In genomic region chr11:60939828-60940227, GRCh38 we compare ENCODE assay signal across 16 cellular contexts. TPM values are rescaled to one million over a fixed set of nuclear protein-coding genes. Genes with fewer than 3 reads are reported as not detected.
DNase-seq lines count a peak whose midpoint lies in the region; ATAC-seq and TF ChIP-seq lines count a peak whose summit lies in the region.
"Had no signal": no experiment of that assay in that cellular context is flagged by ENCODE, and none has a peak within 500 bp of the region (broad histone marks: within the 10 kb centered on the region; RNA-seq: fewer than 3 reads in every experiment).

No MANE protein-coding gene starts in this region.

- H3K4me1 ChIP-seq in IMR-90 (ENCODE audit: control insufficient read depth, insufficient read depth, low read length) (peaks cover 4% of the 10 kb centered on the region; the same call in 1 of the 2 replicates), body of pancreas (peaks cover 16% of the 10 kb centered on the region), mesenchymal stem cell (ENCODE audit: control insufficient read depth, insufficient read depth, low read depth, low read length) (peaks cover 2% of the 10 kb centered on the region)
- H3K4me1 ChIP-seq: SJSA1 had no signal

- BruUV-seq in IMR-90 (replicated peaks; lab: Mats Ljungman, UMichigan), result no TSS peak

- H2BK120ac ChIP-seq in IMR-90 (ENCODE audit: low read depth, low read length), result no peak overlapping the region
- no peak overlapping the region for H2BK120ac ChIP-seq in mesenchymal stem cell (ENCODE audit: low read depth, low read length)

- no peak overlapping the region for H4K91ac ChIP-seq in IMR-90 (ENCODE audit: insufficient read depth, low read depth, low read length)
- no peak overlapping the region for H4K91ac ChIP-seq in mesenchymal stem cell (ENCODE audit: low read length)

- ATAC-seq in IMR-90 (ENCODE audit: low read depth) (no peak), body of pancreas (peak; percentile 31), HG02981 (IDR thresholded peaks at IDR 0.05; ENCODE audit: unreplicated experiment) (no peak)
- ATAC-seq: activated CD8-positive, alpha-beta memory T cell treated with anti-CD3 and anti-CD28 coated beads, Interleukin-2, amount 10 ng/mL, durations not matched to agents 7 days and 5 days; naive thymus-derived CD8-positive, alpha-beta T cell had no signal

- H3K9me1 ChIP-seq in IMR-90 (ENCODE audit: insufficient read depth, low read length), result 0 out of 2 replicates have a peak, but pooled peaks cover 3% of the 10 kb centered on the region

- H3K18ac ChIP-seq in IMR-90 (ENCODE audit: low read depth, low read length), result no peak overlapping the region
- H3K18ac ChIP-seq in mesenchymal stem cell (ENCODE audit: low read depth in 1 of 2, low read length in 2 of 2), result no peak overlapping the region

- no peak overlapping the region for H2AK9ac ChIP-seq in IMR-90 (replicated peaks; ENCODE audit: low read depth, low read length, poor library complexity)

- WGBS in IMR-90 (ENCODE audit: extremely low coverage in 2 of 2, insufficient read length in 1 of 2), 2 experiments, result no CpG with 5 or more reads among the region's 2 CpGs
- 40 to 57% methylated on average over 2 of the region's 2 CpGs for WGBS in body of pancreas, 2 donors
- WGBS in mesenchymal stem cell, result 80% methylated on average over 2 of the region's 2 CpGs

- DNase-seq in IMR-90, result peak; percentile 32
- no peak for DNase-seq in body of pancreas
- peak; percentile 39 for DNase-seq in mesenchymal stem cell
- no peak for DNase-seq in COR-L47 (lab: John Stamatoyannopoulos, UW)
- no peak for DNase-seq in activated CD4-positive, CD25-positive, alpha-beta regulatory T cell treated with anti-CD3 and anti-CD28 coated beads, Interleukin-2, amount 50 U/mL, for 72 hours
- DNase-seq: activated CD4-positive, CD25-positive, alpha-beta regulatory T cell; activated CD8-positive, alpha-beta memory T cell treated with anti-CD3 and anti-CD28 coated beads, Interleukin-2, amount 10 ng/mL, durations not matched to agents 7 days and 5 days; activated gamma-delta T cell treated with Interleukin-2 at 50 U/mL for 16 hours; Karpas-422; naive thymus-derived CD8-positive, alpha-beta T cell; NCI-H1105; stimulated activated CD4-positive, alpha-beta T cell treated with anti-CD3 and anti-CD28 coated beads, Interleukin-4, amount 100 ng/mL, for 1 hour had no signal

- H4K5ac ChIP-seq in IMR-90 (ENCODE audit: low read depth, low read length), result no peak overlapping the region

- H3K4me3 ChIP-seq in IMR-90 (ENCODE audit: insufficient read depth, low read depth, low read length) (no peak overlapping the region), body of pancreas (no peak overlapping the region), mesenchymal stem cell (ENCODE audit: insufficient read depth in 1 of 2, low read depth in 1 of 2, low read length in 2 of 2) (no peak overlapping the region)
- H3K4me3 ChIP-seq: SJSA1 had no signal

- H2BK5ac ChIP-seq in IMR-90 (ENCODE audit: low read depth, low read length, poor library complexity, severe bottlenecking), result no peak overlapping the region
- no peak overlapping the region for H2BK5ac ChIP-seq in mesenchymal stem cell (ENCODE audit: low read depth, low read length, poor library complexity, severe bottlenecking)

- no peaks in the 10 kb centered on the region for H4K20me1 ChIP-seq in IMR-90 (ENCODE audit: insufficient read depth, low read length)

- no peak overlapping the region for H2BK12ac ChIP-seq in mesenchymal stem cell (ENCODE audit: low read length in 2 of 2)

- H2BK15ac ChIP-seq in IMR-90 (ENCODE audit: low read depth, low read length) (no peak overlapping the region), mesenchymal stem cell (ENCODE audit: low read depth, poor library complexity, severe bottlenecking) (no peak overlapping the region)

- H3K9me3 ChIP-seq in IMR-90 (ENCODE audit: control insufficient read depth, insufficient read depth, low read length), result no peaks in the 10 kb centered on the region
- H3K9me3 ChIP-seq in body of pancreas, result no peaks in the 10 kb centered on the region
- H3K9me3 ChIP-seq in mesenchymal stem cell (ENCODE audit: control insufficient read depth, low read length), result no peaks in the 10 kb centered on the region
- H3K9me3 ChIP-seq: SJSA1 had no signal

- H3K79me1 ChIP-seq in IMR-90 (ENCODE audit: low read depth in 1 of 2, low read length in 2 of 2), result no peaks in the 10 kb centered on the region
- no peaks in the 10 kb centered on the region for H3K79me1 ChIP-seq in mesenchymal stem cell (replicated peaks; ENCODE audit: low read length, poor library complexity, severe bottlenecking)

- H3K23ac ChIP-seq in IMR-90 (ENCODE audit: low read depth, low read length) (no peak overlapping the region), mesenchymal stem cell (ENCODE audit: low read length in 2 of 2) (no peak overlapping the region)

- no peak overlapping the region for H3K56ac ChIP-seq in IMR-90 (ENCODE audit: extremely low read depth, insufficient read depth, low read length)

- H3K14ac ChIP-seq in IMR-90 (replicated peaks; ENCODE audit: low read depth, low read length) (no peak overlapping the region), mesenchymal stem cell (ENCODE audit: low read length in 2 of 2) (no peak overlapping the region)

- TF ChIP-seq CTCF in IMR-90 (conservative IDR thresholded peaks at IDR 0.05; ENCODE audit: low read depth, low read length), result no peak
- TF ChIP-seq CTCF in body of pancreas (IDR thresholded peaks at IDR 0.05), result no peak

- intact Hi-C loops in IMR-90 (cut with micrococcal nuclease), result no loop called here
- intact Hi-C loops in body of pancreas (cut with DNase I), result no loop called here

- POLR2A ChIA-PET in IMR-90 (lab: Charles Lee; ENCODE audit: unreplicated experiment), result no interaction called here

- H3K4me2 ChIP-seq in IMR-90 (ENCODE audit: low read depth, low read length) (no peak overlapping the region), mesenchymal stem cell (ENCODE audit: low read length, poor library complexity, severe bottlenecking) (no peak overlapping the region)

- TF ChIP-seq RAD21 in IMR-90 (IDR thresholded peaks at IDR 0.05; ENCODE audit: low read length), result no peak

- H3K27me3 ChIP-seq in IMR-90 (ENCODE audit: control insufficient read depth, insufficient read depth, low read length) (no peaks in the 10 kb centered on the region), body of pancreas (no peaks in the 10 kb centered on the region), mesenchymal stem cell (ENCODE audit: control insufficient read depth in 1 of 2, insufficient read depth in 1 of 2, low read length in 2 of 2) (no peaks in the 10 kb centered on the region)
- H3K27me3 ChIP-seq: SJSA1 had no signal

- H3K36me3 ChIP-seq in IMR-90 (ENCODE audit: control insufficient read depth, insufficient read depth, low read length) (peaks cover 28% of the 10 kb centered on the region), body of pancreas (replicated peaks in 1 of 2; ENCODE audit: insufficient read depth in 1 of 2, low read depth in 2 of 2) (no peaks in the 10 kb centered on the region), mesenchymal stem cell (ENCODE audit: control insufficient read depth in 1 of 2, insufficient read depth in 2 of 2, low read depth in 1 of 2, low read length in 2 of 2) (peaks cover 43 to 65% of the 10 kb centered on the region in 2 experiments)

- no peak overlapping the region for H3K9ac ChIP-seq in IMR-90 (ENCODE audit: low read depth, low read length)
- no peak overlapping the region for H3K9ac ChIP-seq in mesenchymal stem cell (ENCODE audit: low read length)

- no peak overlapping the region for H2BK20ac ChIP-seq in IMR-90 (ENCODE audit: low read depth, low read length)

- H3K4ac ChIP-seq in IMR-90 (ENCODE audit: low read depth, low read length) (no peak overlapping the region), mesenchymal stem cell (ENCODE audit: low read depth in 1 of 2, low read length in 2 of 2) (no peak overlapping the region)

- H3K27ac ChIP-seq in IMR-90 (ENCODE audit: insufficient read depth, low read length) (no peak overlapping the region), body of pancreas (no peak overlapping the region), mesenchymal stem cell (ENCODE audit: low read length, poor library complexity, severe bottlenecking) (no peak overlapping the region)
- H3K27ac ChIP-seq: SJSA1 had no signal

- H2AK5ac ChIP-seq in IMR-90 (ENCODE audit: low read depth, low read length) (no peak overlapping the region), mesenchymal stem cell (ENCODE audit: low read length, severe bottlenecking) (no peak overlapping the region)

- H4K8ac ChIP-seq in IMR-90 (ENCODE audit: low read depth in 2 of 2, low read length in 2 of 2) (no peak overlapping the region), mesenchymal stem cell (ENCODE audit: low read length) (no peak overlapping the region)

- TF ChIP-seq POLR2A in IMR-90 (IDR thresholded peaks at IDR 0.05; ENCODE audit: low read depth, low read length), result no peak
- TF ChIP-seq POLR2A in body of pancreas (IDR thresholded peaks at IDR 0.05), result no peak

- dilution Hi-C loops in IMR-90 (cut with HindIII; ENCODE audit: low sequenced_read_pairs, unreplicated experiment), result no loop called here

- H2AFZ ChIP-seq in IMR-90 (replicated peaks; ENCODE audit: low read length, poor library complexity), result no peak overlapping the region
- no peak overlapping the region for H2AFZ ChIP-seq in mesenchymal stem cell (ENCODE audit: low read depth, low read length)

- in situ Hi-C loops in IMR-90 (cut with MboI; ENCODE audit: low sequenced_read_pairs), result no loop called here

- CTCF ChIA-PET in IMR-90 (lab: Yijun Ruan, JAX), result no interaction called here

RNA-seq across cellular contexts. Expression of gene SLC15A3, which starts 12.1 kb away (rescaled TPM):
- total RNA-seq in IMR-90 (2012; rRNA removed), result 1.9 and 3.2 TPM in 2 replicates
- 4.4 and 5.2 TPM in 2 replicates for polyA plus RNA-seq in IMR-90 (2012; rRNA removed)
- 2.9 and 8.9 TPM in 2 replicates for polyA plus RNA-seq in IMR-90 (2012; cell fraction: cytosol; rRNA removed)
- polyA plus RNA-seq in IMR-90 (2012; cell fraction: nucleus; rRNA removed; ENCODE audit: low replicate concordance), result 4.4 and 7.8 TPM in 2 replicates
- 1 to 10 TPM; 2.0 to 6.2 TPM for total RNA-seq in body of pancreas
- 40.1 TPM for polyA plus RNA-seq in mesenchymal stem cell (2013, experiment 1 of 2)
- polyA plus RNA-seq in mesenchymal stem cell (2013, experiment 2 of 2), result 32.4 TPM

RNA-seq across cellular contexts. Expression of gene TMEM132A, which starts 15.6 kb away (rescaled TPM):
- total RNA-seq in IMR-90 (2012; rRNA removed) (7.7 and 8.3 TPM in 2 replicates), body of pancreas (10 to 100 TPM in 1 of 2 donors, 1 to 10 TPM in 1; 9.3 to 12.2 TPM)
- 64.2 and 74.8 TPM in 2 replicates for polyA plus RNA-seq in IMR-90 (2012; rRNA removed)
- polyA plus RNA-seq in IMR-90 (2012; cell fraction: cytosol; rRNA removed), result 87.8 and 103 TPM in 2 replicates
- 240 and 518 TPM in 2 replicates for polyA plus RNA-seq in IMR-90 (2012; cell fraction: nucleus; rRNA removed; ENCODE audit: low replicate concordance)
- polyA plus RNA-seq in mesenchymal stem cell (2013, experiment 1 of 2), result 84.4 TPM
- 86.4 TPM for polyA plus RNA-seq in mesenchymal stem cell (2013, experiment 2 of 2)
- polyA plus RNA-seq: naive thymus-derived CD8-positive, alpha-beta T cell had no signal

RNA-seq across cellular contexts. Expression of gene TMEM109, which starts 25.9 kb away (rescaled TPM):
- total RNA-seq in IMR-90 (2012; rRNA removed) (15.1 and 17.2 TPM in 2 replicates), body of pancreas (10 to 100 TPM; 59.9 to 62.6 TPM)
- 69.7 and 73.6 TPM in 2 replicates for polyA plus RNA-seq in IMR-90 (2012; rRNA removed)
- polyA plus RNA-seq in IMR-90 (2012; cell fraction: cytosol; rRNA removed), result 56.6 and 60.6 TPM in 2 replicates
- polyA plus RNA-seq in IMR-90 (2012; cell fraction: nucleus; rRNA removed; ENCODE audit: low replicate concordance), result 8.8 and 14.0 TPM in 2 replicates
- 107 TPM for polyA plus RNA-seq in mesenchymal stem cell (2013, experiment 1 of 2)
- 104 TPM for polyA plus RNA-seq in mesenchymal stem cell (2013, experiment 2 of 2)

RNA-seq across cellular contexts. Expression of gene CD6, which starts 31.7 kb away (rescaled TPM):
- total RNA-seq in IMR-90 (2012; rRNA removed) (not detected in 2 replicates), body of pancreas (1 to 10 TPM; 1.0 to 3.3 TPM)
- polyA plus RNA-seq in IMR-90 (2012; rRNA removed), result not detected in 2 replicates
- polyA plus RNA-seq in IMR-90 (2012; cell fraction: cytosol; rRNA removed), result not detected in 2 replicates
- not detected in 2 replicates for polyA plus RNA-seq in IMR-90 (2012; cell fraction: nucleus; rRNA removed; ENCODE audit: low replicate concordance)
- polyA plus RNA-seq in mesenchymal stem cell (2013, experiment 1 of 2), result not detected
- not detected for polyA plus RNA-seq in mesenchymal stem cell (2013, experiment 2 of 2)
- total RNA-seq: H1, lung microvascular endothelial cell had no signal

RNA-seq across cellular contexts. Expression of gene PRPF19, which starts 33.4 kb away (rescaled TPM):
- total RNA-seq in IMR-90 (2012; rRNA removed) (29.7 and 29.8 TPM in 2 replicates), body of pancreas (10 to 100 TPM; 22.1 to 27.0 TPM)
- polyA plus RNA-seq in IMR-90 (2012; rRNA removed), result 48.5 and 50.4 TPM in 2 replicates
- polyA plus RNA-seq in IMR-90 (2012; cell fraction: cytosol; rRNA removed), result 50.5 and 59.1 TPM in 2 replicates
- polyA plus RNA-seq in IMR-90 (2012; cell fraction: nucleus; rRNA removed; ENCODE audit: low replicate concordance), result 28.4 and 43.7 TPM in 2 replicates
- 46.6 TPM for polyA plus RNA-seq in mesenchymal stem cell (2013, experiment 1 of 2)
- polyA plus RNA-seq in mesenchymal stem cell (2013, experiment 2 of 2), result 47.0 TPM

Comparison
In these comparisons a context has a peak if more than half of its experiments do, and no peak if none do; other contexts are left out.
1. DNase-seq: peak in IMR-90 (single experiment) and mesenchymal stem cell (single experiment); none in body of pancreas (0 of 4), COR-L47 (single experiment) and activated CD4-positive, CD25-positive, alpha-beta regulatory T cell treated with anti-CD3 and anti-CD28 coated beads, Interleukin-2, amount 50 U/mL, for 72 hours (single experiment).